Comparison of ENCODE assay signal across 10 cellular contexts in the genomic region with DNA sequence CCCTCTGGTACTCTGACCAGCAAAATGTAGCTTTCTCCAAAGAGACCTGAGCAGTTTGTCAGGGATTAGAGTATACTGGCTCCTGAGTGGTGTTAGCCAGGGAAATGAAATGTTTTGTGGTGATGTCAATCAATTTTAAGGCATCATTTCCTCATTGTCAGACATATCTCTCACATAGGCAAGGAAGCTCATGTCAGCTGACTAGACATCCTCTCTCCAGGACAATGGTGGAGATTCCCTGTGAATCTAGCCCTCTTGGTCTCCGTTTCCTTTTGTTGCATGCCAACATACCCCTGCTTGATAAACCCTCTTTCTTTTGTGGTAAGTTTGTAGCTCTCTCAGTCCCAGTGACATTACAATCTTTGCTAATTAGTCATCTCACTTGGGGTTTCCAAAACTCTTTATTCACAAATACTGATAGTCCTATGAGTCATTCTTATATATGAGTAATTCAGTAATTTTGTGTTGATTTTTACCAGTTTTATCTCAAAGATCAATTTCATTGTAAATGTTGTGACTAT.
DNase-seq lines count a peak whose midpoint lies in the region; ATAC-seq, FAIRE-seq and TF ChIP-seq lines count a peak whose summit lies in the region.
"Had no signal": no experiment of that assay in that cellular context is flagged by ENCODE, and none has a peak within 500 bp of the region (broad histone marks: within the 10 kb centered on the region; RNA-seq: fewer than 3 reads in every experiment).

No MANE protein-coding gene starts in this region.

- H3K27ac Mint-ChIP-seq in GM23338 (no peak overlapping the region), immature natural killer cell (no peak overlapping the region), CD14-positive monocyte (no peak overlapping the region)
- H3K27ac Mint-ChIP-seq: naive B cell had no signal

- peak; percentile 1 for DNase-seq in GM18507 (ENCODE audit: extremely low spot score, insufficient read length, low read depth)
- DNase-seq in GM23338 (ENCODE audit: low spot score) = no peak
- DNase-seq in M059J (ENCODE audit: low read depth) = peak; percentile 100
- peak; percentile 61 for DNase-seq in epithelial cell of prostate (ENCODE audit: low read depth, low spot score)
- DNase-seq in immature natural killer cell = no peak
- DNase-seq in CD14-positive monocyte (ENCODE audit: low spot score) = no peak
- DNase-seq in lower lobe of right lung = no peak
- no peak for DNase-seq in inferior parietal cortex (ENCODE audit: extremely low spot score)
- DNase-seq: naive B cell had no signal

- H3K9me2 ChIP-seq in GM23338 (ENCODE audit: insufficient read depth) = peaks cover 4% of the 10 kb centered on the region; the same call in 1 of the 2 replicates

- no peaks in the 10 kb centered on the region for H3K79me2 ChIP-seq in GM23338 (replicated peaks; ENCODE audit: insufficient read depth)

- no peaks in the 10 kb centered on the region for H3K36me3 Mint-ChIP-seq in GM23338 (ENCODE audit: low read depth)
- no peaks in the 10 kb centered on the region for H3K36me3 Mint-ChIP-seq in immature natural killer cell
- H3K36me3 Mint-ChIP-seq in CD14-positive monocyte = no peaks in the 10 kb centered on the region
- H3K36me3 Mint-ChIP-seq: naive B cell had no signal

- TF ChIP-seq CTCF in GM23338 (conservative IDR thresholded peaks at IDR 0.05; ENCODE audit: low read depth in 2 of 2) (no peak), CD14-positive monocyte (IDR thresholded peaks at IDR 0.05) (no peak), lower lobe of right lung (IDR thresholded peaks at IDR 0.05) (no peak)

- FAIRE-seq in GM18507 (lab: Jason Lieb, UNC) = peak; percentile 67

- no peak overlapping the region for H3K4me2 ChIP-seq in GM23338

- H3K9me3 Mint-ChIP-seq in GM23338 = no peaks in the 10 kb centered on the region; the same call in 2 of the 3 replicates
- H3K9me3 Mint-ChIP-seq in immature natural killer cell = peaks cover 0 to 9% (median 0%) of the 10 kb centered on the region in 6 donors
- H3K9me3 Mint-ChIP-seq in CD14-positive monocyte = peaks cover 0 to 3% (median 0%) of the 10 kb centered on the region in 7 donors

- no peaks in the 10 kb centered on the region for H3K4me1 ChIP-seq in GM23338 (ENCODE audit: insufficient read depth)
- no peaks in the 10 kb centered on the region for H3K4me1 ChIP-seq in lower lobe of right lung

- H3K27ac ChIP-seq in GM23338 (ENCODE audit: low read depth) (no peak overlapping the region), epithelial cell of prostate (peak overlapping the region; percentile 80), lower lobe of right lung (no peak overlapping the region)
- H3K27ac ChIP-seq: SK-N-MC had no signal

- H3K4me3 Mint-ChIP-seq in GM23338 (no peak overlapping the region), immature natural killer cell (no peak overlapping the region), CD14-positive monocyte (no peak overlapping the region)
- H3K4me3 Mint-ChIP-seq: naive B cell had no signal

- no peak for ATAC-seq in GM23338
- no peak for ATAC-seq in lower lobe of right lung

- H3K27me3 ChIP-seq in GM23338 (ENCODE audit: insufficient read depth) (no peaks in the 10 kb centered on the region), lower lobe of right lung (ENCODE audit: low read depth) (no peaks in the 10 kb centered on the region)

- no peak overlapping the region for H3K4me3 ChIP-seq in GM23338
- no peak overlapping the region for H3K4me3 ChIP-seq in lower lobe of right lung
- H3K4me3 ChIP-seq: SK-N-MC had no signal

- no peaks in the 10 kb centered on the region for H4K20me1 ChIP-seq in GM23338 (replicated peaks; ENCODE audit: insufficient read depth)

- H3K27me3 Mint-ChIP-seq in GM23338 (ENCODE audit: insufficient read depth, low read depth, poor library complexity) (no peaks in the 10 kb centered on the region), immature natural killer cell (ENCODE audit: low read depth in 3 of 3) (no peaks in the 10 kb centered on the region), CD14-positive monocyte (ENCODE audit: low read depth in 3 of 3) (no peaks in the 10 kb centered on the region)
- H3K27me3 Mint-ChIP-seq: naive B cell had no signal

- intact Hi-C loops in CD14-positive monocyte (cut with micrococcal nuclease) = no loop called here
- intact Hi-C loops in lower lobe of right lung (cut with DNase I) = no loop called here

- peak overlapping the region; percentile 53; the same call in 1 of the 2 replicates for H2AFZ ChIP-seq in GM23338

- H3F3A ChIP-seq in GM23338 (replicated peaks; ENCODE audit: low read depth) = no peaks in the 10 kb centered on the region

- no peaks in the 10 kb centered on the region for H3K9me3 ChIP-seq in lower lobe of right lung

- H3K4me1 Mint-ChIP-seq in GM23338 = no peaks in the 10 kb centered on the region; the same call in 2 of the 3 replicates
- no peaks in the 10 kb centered on the region for H3K4me1 Mint-ChIP-seq in immature natural killer cell
- H3K4me1 Mint-ChIP-seq in CD14-positive monocyte = no peaks in the 10 kb centered on the region
- H3K4me1 Mint-ChIP-seq: naive B cell had no signal

- H3K36me3 ChIP-seq in GM23338 (ENCODE audit: insufficient read depth) (no peaks in the 10 kb centered on the region), lower lobe of right lung (no peaks in the 10 kb centered on the region)

TF ChIP-seq in GM23338, 12 proteins besides CTCF, POLR2A, EP300 and RAD21:
- TF ChIP-seq NANOG (IDR thresholded peaks at IDR 0.05; ENCODE audit: borderline replicate concordance) (no peak), POLR2AphosphoS5 (IDR thresholded peaks at IDR 0.05; ENCODE audit: low read depth) (no peak), ZNF114 (CRISPR knock-in tag; IDR thresholded peaks at IDR 0.05) (no peak), ZNF331 (CRISPR knock-in tag; IDR thresholded peaks at IDR 0.05; ENCODE audit: low read depth) (no peak), STAT1 (IDR thresholded peaks at IDR 0.05; ENCODE audit: unreplicated experiment) (no peak), EZH2phosphoT487 (IDR thresholded peaks at IDR 0.05; ENCODE audit: unreplicated experiment) (no peak), JUNB (IDR thresholded peaks at IDR 0.05; ENCODE audit: unreplicated experiment) (no peak), EZH2 (IDR thresholded peaks at IDR 0.05; ENCODE audit: low read depth, unreplicated experiment) (no peak)
- TF ChIP-seq, protein P1, sequence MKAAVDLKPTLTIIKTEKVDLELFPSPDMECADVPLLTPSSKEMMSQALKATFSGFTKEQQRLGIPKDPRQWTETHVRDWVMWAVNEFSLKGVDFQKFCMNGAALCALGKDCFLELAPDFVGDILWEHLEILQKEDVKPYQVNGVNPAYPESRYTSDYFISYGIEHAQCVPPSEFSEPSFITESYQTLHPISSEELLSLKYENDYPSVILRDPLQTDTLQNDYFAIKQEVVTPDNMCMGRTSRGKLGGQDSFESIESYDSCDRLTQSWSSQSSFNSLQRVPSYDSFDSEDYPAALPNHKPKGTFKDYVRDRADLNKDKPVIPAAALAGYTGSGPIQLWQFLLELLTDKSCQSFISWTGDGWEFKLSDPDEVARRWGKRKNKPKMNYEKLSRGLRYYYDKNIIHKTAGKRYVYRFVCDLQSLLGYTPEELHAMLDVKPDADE (IDR thresholded peaks at IDR 0.05) = no peak
TF ChIP-seq in GM23338: peak in this region for 0.

Comparison
In these comparisons a context has a peak if more than half of its experiments do, and no peak if none do; other contexts are left out.
1. DNase-seq: peak in GM18507 (single experiment), M059J (single experiment) and epithelial cell of prostate (single experiment); none in GM23338 (single experiment), immature natural killer cell (0 of 3), CD14-positive monocyte (single experiment), lower lobe of right lung (single experiment) and inferior parietal cortex (single experiment).